Comparison of ENCODE assay signal across 26 cellular contexts in the genomic region with DNA sequence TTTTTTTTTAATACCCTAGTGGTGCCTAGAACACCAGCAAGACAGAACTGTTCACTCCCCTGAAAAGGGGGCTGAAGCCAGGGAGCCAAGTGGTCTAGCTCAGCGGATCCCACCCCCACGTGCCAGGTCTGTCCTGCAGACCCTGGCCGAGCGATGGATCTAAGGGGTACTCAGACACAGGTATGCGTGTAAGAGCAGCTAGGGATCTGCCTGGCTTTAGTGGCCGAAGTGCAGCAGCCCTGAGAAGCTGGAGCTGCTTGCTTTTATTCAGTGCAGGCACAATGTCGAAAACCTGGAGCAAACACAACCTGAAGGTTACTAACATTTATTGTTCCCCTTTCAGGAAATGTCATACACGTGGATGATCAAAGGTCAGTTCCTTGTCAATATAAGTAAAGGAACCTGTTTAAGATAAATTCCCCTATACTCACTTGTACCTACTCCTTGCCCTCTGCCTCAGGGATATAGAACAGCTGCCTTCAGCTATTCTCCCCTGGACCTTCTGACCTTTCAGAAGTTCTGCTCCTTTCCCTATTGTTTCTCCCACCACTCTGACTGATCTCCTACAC. TPM values are rescaled to one million over a fixed set of nuclear protein-coding genes. Genes with fewer than 3 reads are reported as not detected.
"Had no signal": no experiment of that assay in that cellular context is flagged by ENCODE, and none has a peak within 500 bp of the region (broad histone marks: within the 10 kb centered on the region; RNA-seq: fewer than 3 reads in every experiment).

No MANE protein-coding gene starts in this region.

- H3K27ac ChIP-seq: neutrophil, pancreas, prostate gland, thoracic aorta, thyroid gland, tibial nerve, upper lobe of left lung, vagina had no signal

- H3K9me3 ChIP-seq: neutrophil, pancreas, prostate gland, thoracic aorta, thyroid gland, upper lobe of left lung, vagina had no signal

- H3K27me3 Mint-ChIP-seq: naive B cell; natural killer cell treated with Interleukin-12 subunit alpha and Interleukin-12 subunit beta and Interleukin-15 and Interleukin-18, amount 100 ng/mL, for 72 hours; stimulated activated naive B cell treated with anti-CD40 and anti-IgM and Interleukin-4, amounts not matched to agents 10 μg/mL and 1 μg/mL and 100 μg/mL, for 72 hours; stimulated activated naive CD8-positive, alpha-beta T cell treated with anti-CD3 and anti-CD28 coated beads, Interleukin-15, amount 100 ng/mL, for 72 hours had no signal

- H3K9me3 Mint-ChIP-seq: neural crest cell had no signal

- H3K27ac Mint-ChIP-seq: nephron progenitor cell; stimulated activated effector memory CD8-positive, alpha-beta T cell treated with anti-CD3 and anti-CD28 coated beads, Interleukin-12 subunit alpha, Interleukin-12 subunit beta, amount 100 ng/mL, for 72 hours; stimulated activated naive B cell treated with anti-CD40 and anti-IgM and Interleukin-4, amounts not matched to agents 10 μg/mL and 1 μg/mL and 100 μg/mL, for 72 hours; stimulated activated naive CD8-positive, alpha-beta T cell treated with anti-CD3 and anti-CD28 coated beads, Interleukin-15, amount 100 ng/mL, for 72 hours had no signal

- H3K4me1 ChIP-seq: prostate gland, thyroid gland had no signal

- H3K36me3 ChIP-seq: neutrophil, pancreas, prostate gland, thoracic aorta, thyroid gland, upper lobe of left lung, vagina had no signal

- H3K27me3 ChIP-seq: neutrophil, pancreas, thyroid gland, tibial nerve, upper lobe of left lung, vagina had no signal

- H3K4me1 Mint-ChIP-seq: neural crest cell had no signal

- DNase-seq: naive B cell; naive thymus-derived CD8-positive, alpha-beta T cell; nephron progenitor cell; nucleus accumbens; pancreas; right cardiac atrium; stimulated activated CD4-positive, alpha-beta T cell treated with anti-CD3 and anti-CD28 coated beads, Interleukin-15, amount 100 ng/mL, for 24 hours; stimulated activated CD4-positive, alpha-beta T cell treated with anti-CD3 and anti-CD28 coated beads, Interleukin-2, amount 100 ng/mL, for 24 hours; stimulated activated CD4-positive, alpha-beta T cell treated with anti-CD3 and anti-CD28 coated beads, Interleukin-2, amount 100 ng/mL, for 48 hours; stimulated activated CD4-positive, alpha-beta T cell treated with anti-CD3 and anti-CD28 coated beads, Interleukin-4, amount 100 ng/mL, for 24 hours; stimulated activated naive B cell treated with anti-CD40 and anti-IgM and Interleukin-4, amounts not matched to agents 10 μg/mL and 1 μg/mL and 100 μg/mL, for 72 hours; stimulated activated naive CD8-positive, alpha-beta T cell treated with anti-CD3 and anti-CD28 coated beads, Interleukin-15, amount 100 ng/mL, for 72 hours; stimulated activated naive CD8-positive, alpha-beta T cell treated with anti-CD3 and anti-CD28 coated beads, Interleukin-15, Interleukin-2, amounts not matched to agents 100 U/mL and 50 U/mL, for 24 hours; thyroid gland; trophoblast cell had no signal

- ATAC-seq: naive thymus-derived CD8-positive, alpha-beta T cell; natural killer cell treated with Interleukin-12 subunit alpha and Interleukin-12 subunit beta and Interleukin-15 and Interleukin-18, amount 100 ng/mL, for 72 hours; pancreas; right cardiac atrium; sciatic nerve; stimulated activated effector memory CD8-positive, alpha-beta T cell treated with anti-CD3 and anti-CD28 coated beads, Interleukin-12 subunit alpha, Interleukin-12 subunit beta, amount 100 ng/mL, for 72 hours; stimulated activated naive B cell treated with anti-CD40 and anti-IgM and Interleukin-4, amounts not matched to agents 10 μg/mL and 1 μg/mL and 100 μg/mL, for 72 hours; stimulated activated naive CD8-positive, alpha-beta T cell treated with anti-CD3 and anti-CD28 coated beads, Interleukin-15, amount 100 ng/mL, for 72 hours; stimulated activated naive CD8-positive, alpha-beta T cell treated with anti-CD3 and anti-CD28 coated beads, Interleukin-15, Interleukin-2, amounts not matched to agents 100 U/mL and 50 U/mL, for 24 hours had no signal

- H3K4me3 Mint-ChIP-seq: natural killer cell treated with Interleukin-12 subunit alpha and Interleukin-12 subunit beta and Interleukin-15 and Interleukin-18, amount 100 ng/mL, for 72 hours; nephron progenitor cell; neural crest cell; stimulated activated effector memory CD8-positive, alpha-beta T cell treated with anti-CD3 and anti-CD28 coated beads, Interleukin-12 subunit alpha, Interleukin-12 subunit beta, amount 100 ng/mL, for 72 hours; stimulated activated naive B cell treated with anti-CD40 and anti-IgM and Interleukin-4, amounts not matched to agents 10 μg/mL and 1 μg/mL and 100 μg/mL, for 72 hours; stimulated activated naive CD8-positive, alpha-beta T cell treated with anti-CD3 and anti-CD28 coated beads, Interleukin-15, amount 100 ng/mL, for 72 hours had no signal

- H3K4me3 ChIP-seq: pancreas, prostate gland, skin epidermis, thoracic aorta, thyroid gland, tibial nerve, upper lobe of left lung, vagina had no signal

RNA-seq across cellular contexts. Expression of a gene that starts 27.1 kb away (rescaled TPM):
- total RNA-seq: neural crest cell had no signal
